1 cellular context compared by ENCODE assay signal in the genomic region with DNA sequence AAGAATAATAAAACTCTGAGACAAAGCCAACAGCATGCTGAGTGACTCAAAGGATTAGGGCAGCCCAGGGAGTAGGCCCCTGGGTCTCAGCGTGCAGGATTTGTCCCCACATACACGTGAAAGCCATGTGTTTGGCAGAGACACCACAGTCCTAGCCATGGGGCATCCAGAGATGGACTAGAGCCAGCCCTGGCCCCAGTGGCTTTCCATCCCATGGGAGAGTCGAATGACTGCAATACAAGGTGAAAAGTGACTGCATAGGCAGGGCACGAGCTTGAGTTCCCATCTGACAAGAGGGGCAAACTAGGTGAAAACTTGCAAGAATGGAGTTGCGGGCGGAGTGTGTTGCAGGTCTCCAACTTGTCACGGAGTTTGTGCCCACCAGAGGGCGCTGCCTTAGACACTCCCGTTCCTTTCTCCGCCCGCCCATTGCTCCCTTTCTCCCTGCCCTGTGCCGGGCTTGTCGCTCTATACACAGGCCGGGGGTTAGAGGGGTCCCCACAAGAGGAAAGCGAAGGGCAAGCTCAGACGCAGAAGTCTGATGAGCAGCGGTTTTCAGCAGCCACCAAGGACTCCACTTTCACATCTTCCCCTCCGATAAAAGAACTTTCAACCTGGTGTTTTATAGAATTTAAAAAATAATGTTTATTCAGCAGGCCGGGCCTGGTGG.
A peak's percentile ranks its signal among the peaks of the same experiment; 100 is the strongest.
TF ChIP-seq lines count a peak whose summit lies in the region.

No MANE protein-coding gene starts in this region.

TF ChIP-seq in K562, 482 proteins besides CTCF, POLR2A, EP300 and RAD21 (continued from another document and continues in another):
- TF ChIP-seq DIDO1 (tag; IDR thresholded peaks at IDR 0.05; ENCODE audit: low read depth) (no peak), FOXP1 (CRISPR knock-in tag; IDR thresholded peaks at IDR 0.05) (peak; percentile 53; the same call in 1 of the 2 replicates), ZNF354B (CRISPR knock-in tag; IDR thresholded peaks at IDR 0.05) (no peak), ESRRA (IDR thresholded peaks at IDR 0.05; ENCODE audit: borderline replicate concordance, low read depth) (peak; percentile 21; the same call in 1 of the 2 replicates), KLF10 (CRISPR knock-in tag; IDR thresholded peaks at IDR 0.05) (no peak), EGR1 (conservative IDR thresholded peaks at IDR 0.05) (no peak), TARDBP (IDR thresholded peaks at IDR 0.05) (no peak), FOXJ3 (CRISPR knock-in tag; IDR thresholded peaks at IDR 0.05) (no peak), HIVEP1 (CRISPR knock-in tag; IDR thresholded peaks at IDR 0.05) (no peak), ZBTB2 (IDR thresholded peaks at IDR 0.05) (no peak), MEF2A (IDR thresholded peaks at IDR 0.05; ENCODE audit: control insufficient read depth, low read depth, low read length) (no peak), MBD1 (CRISPR knock-in tag; IDR thresholded peaks at IDR 0.05) (no peak), ZNF239 (CRISPR knock-in tag; IDR thresholded peaks at IDR 0.05) (no peak), STAT5A (IDR thresholded peaks at IDR 0.05; ENCODE audit: borderline replicate concordance, low read length) (no peak), MCM5 (IDR thresholded peaks at IDR 0.05; ENCODE audit: low read depth) (no peak), BCOR (IDR thresholded peaks at IDR 0.05) (no peak), GABPB1 (CRISPR knock-in tag; IDR thresholded peaks at IDR 0.05) (no peak), LARP7 (IDR thresholded peaks at IDR 0.05) (no peak), ZNF140 (CRISPR knock-in tag; IDR thresholded peaks at IDR 0.05) (no peak), NFE2 (IDR thresholded peaks at IDR 0.05; ENCODE audit: low read depth) (no peak), FOS (IDR thresholded peaks at IDR 0.05; ENCODE audit: extremely low read depth, insufficient read length) (no peak), CBFA2T2 (conservative IDR thresholded peaks at IDR 0.05) (0 out of 2 replicates have a peak, but pooled peaks have one; percentile 6), MTA2 (IDR thresholded peaks at IDR 0.05; ENCODE audit: low read depth) (0 out of 2 replicates have a peak, but pooled peaks have one; percentile 2), CTCFL (IDR thresholded peaks at IDR 0.05; ENCODE audit: borderline replicate concordance, insufficient read depth, low read depth, low read length, poor library complexity, severe bottlenecking) (no peak), TSHZ1 (CRISPR knock-in tag; IDR thresholded peaks at IDR 0.05) (no peak), YY1 (IDR thresholded peaks at IDR 0.05; ENCODE audit: borderline replicate concordance in 1 of 3, control insufficient read depth in 1 of 3, extremely low read depth in 1 of 3, insufficient read depth in 3 of 3, insufficient read length in 1 of 3, insufficient replicate concordance in 2 of 3, low read depth in 1 of 3, low read length in 2 of 3) (peak in 2 of 3 experiments; percentile 41 to 44), ZBED1 (IDR thresholded peaks at IDR 0.05) (no peak), HCFC1 (IDR thresholded peaks at IDR 0.05; ENCODE audit: low read depth, low read length) (0 out of 2 replicates have a peak, but pooled peaks have one; percentile 26), PTTG1 (tag; IDR thresholded peaks at IDR 0.05; ENCODE audit: low read depth) (no peak), SMC3 (conservative IDR thresholded peaks at IDR 0.05; ENCODE audit: insufficient read depth, low read depth, low read length) (peak; percentile 92), KLF1 (tag; IDR thresholded peaks at IDR 0.05) (no peak), ELF4 (CRISPR knock-in tag; IDR thresholded peaks at IDR 0.05) (no peak), HMG20B (CRISPR knock-in tag; IDR thresholded peaks at IDR 0.05) (no peak), CC2D1A (IDR thresholded peaks at IDR 0.05) (no peak)
- TF ChIP-seq, protein P1, sequence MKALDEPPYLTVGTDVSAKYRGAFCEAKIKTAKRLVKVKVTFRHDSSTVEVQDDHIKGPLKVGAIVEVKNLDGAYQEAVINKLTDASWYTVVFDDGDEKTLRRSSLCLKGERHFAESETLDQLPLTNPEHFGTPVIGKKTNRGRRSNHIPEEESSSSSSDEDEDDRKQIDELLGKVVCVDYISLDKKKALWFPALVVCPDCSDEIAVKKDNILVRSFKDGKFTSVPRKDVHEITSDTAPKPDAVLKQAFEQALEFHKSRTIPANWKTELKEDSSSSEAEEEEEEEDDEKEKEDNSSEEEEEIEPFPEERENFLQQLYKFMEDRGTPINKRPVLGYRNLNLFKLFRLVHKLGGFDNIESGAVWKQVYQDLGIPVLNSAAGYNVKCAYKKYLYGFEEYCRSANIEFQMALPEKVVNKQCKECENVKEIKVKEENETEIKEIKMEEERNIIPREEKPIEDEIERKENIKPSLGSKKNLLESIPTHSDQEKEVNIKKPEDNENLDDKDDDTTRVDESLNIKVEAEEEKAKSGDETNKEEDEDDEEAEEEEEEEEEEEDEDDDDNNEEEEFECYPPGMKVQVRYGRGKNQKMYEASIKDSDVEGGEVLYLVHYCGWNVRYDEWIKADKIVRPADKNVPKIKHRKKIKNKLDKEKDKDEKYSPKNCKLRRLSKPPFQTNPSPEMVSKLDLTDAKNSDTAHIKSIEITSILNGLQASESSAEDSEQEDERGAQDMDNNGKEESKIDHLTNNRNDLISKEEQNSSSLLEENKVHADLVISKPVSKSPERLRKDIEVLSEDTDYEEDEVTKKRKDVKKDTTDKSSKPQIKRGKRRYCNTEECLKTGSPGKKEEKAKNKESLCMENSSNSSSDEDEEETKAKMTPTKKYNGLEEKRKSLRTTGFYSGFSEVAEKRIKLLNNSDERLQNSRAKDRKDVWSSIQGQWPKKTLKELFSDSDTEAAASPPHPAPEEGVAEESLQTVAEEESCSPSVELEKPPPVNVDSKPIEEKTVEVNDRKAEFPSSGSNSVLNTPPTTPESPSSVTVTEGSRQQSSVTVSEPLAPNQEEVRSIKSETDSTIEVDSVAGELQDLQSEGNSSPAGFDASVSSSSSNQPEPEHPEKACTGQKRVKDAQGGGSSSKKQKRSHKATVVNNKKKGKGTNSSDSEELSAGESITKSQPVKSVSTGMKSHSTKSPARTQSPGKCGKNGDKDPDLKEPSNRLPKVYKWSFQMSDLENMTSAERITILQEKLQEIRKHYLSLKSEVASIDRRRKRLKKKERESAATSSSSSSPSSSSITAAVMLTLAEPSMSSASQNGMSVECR (CRISPR knock-in tag; IDR thresholded peaks at IDR 0.05), result no peak
- TF ChIP-seq, protein P2, sequence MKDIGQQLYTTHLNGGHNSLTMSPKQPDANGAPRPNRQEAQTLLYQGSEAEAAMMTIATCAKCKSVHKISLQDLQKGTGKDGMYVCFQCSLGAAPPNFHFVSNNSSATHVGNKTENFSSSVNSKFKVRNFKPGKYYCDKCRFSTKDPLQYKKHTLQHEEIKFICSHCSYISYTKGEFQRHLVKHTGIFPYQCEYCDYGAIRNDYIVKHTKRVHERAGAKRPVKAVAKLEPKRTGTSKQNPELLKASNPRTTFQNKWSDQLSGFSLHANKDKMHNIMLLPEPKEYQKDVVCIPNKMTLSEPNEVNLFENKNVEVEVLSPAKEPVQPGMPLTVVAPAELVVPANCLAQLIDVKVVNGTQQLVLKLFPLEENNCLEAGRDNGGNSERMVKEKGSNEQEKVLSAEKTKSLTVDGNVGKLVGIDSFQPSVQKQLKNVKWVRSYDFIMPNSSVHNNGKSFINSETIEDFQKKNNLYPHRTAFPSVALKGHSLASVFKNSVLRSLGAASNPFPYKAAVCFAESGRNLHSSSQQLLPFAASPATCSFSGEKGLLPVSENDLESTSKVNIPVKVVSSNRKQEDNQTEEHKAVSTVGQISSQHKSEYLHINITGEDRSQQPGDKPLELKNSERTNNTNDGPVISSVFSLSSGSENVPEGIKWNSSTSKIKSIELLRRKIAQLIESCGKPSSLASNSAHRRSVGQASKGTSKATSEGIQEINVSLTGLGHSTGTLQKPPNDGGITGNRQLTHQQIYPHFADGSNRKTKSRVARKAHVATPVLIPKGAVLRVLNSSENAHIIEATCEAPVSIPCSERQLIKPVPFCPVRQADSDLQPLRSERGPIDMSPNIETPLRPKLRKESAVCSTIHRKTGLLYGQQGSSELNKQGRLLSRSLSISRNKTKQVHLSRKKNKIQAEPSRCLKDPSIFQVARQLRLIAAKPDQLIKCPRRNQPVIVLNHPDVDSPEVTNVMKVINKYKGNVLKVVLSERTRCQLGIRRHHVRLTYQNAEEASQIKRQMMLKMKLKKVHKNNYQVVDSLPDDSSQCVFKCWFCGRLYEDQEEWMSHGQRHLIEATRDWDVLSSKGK (CRISPR knock-in tag; IDR thresholded peaks at IDR 0.05), result no peak
- TF ChIP-seq, protein P3, sequence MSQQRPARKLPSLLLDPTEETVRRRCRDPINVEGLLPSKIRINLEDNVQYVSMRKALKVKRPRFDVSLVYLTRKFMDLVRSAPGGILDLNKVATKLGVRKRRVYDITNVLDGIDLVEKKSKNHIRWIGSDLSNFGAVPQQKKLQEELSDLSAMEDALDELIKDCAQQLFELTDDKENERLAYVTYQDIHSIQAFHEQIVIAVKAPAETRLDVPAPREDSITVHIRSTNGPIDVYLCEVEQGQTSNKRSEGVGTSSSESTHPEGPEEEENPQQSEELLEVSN (IDR thresholded peaks at IDR 0.05; ENCODE audit: borderline replicate concordance in 1 of 2, extremely low read depth in 1 of 2, insufficient read depth in 1 of 2, insufficient read length in 1 of 2, low read depth in 1 of 2, low read length in 1 of 2, poor library complexity in 1 of 2, severe bottlenecking in 1 of 2), result peak in 1 of 2 experiments; percentile 11
- TF ChIP-seq, protein P4, sequence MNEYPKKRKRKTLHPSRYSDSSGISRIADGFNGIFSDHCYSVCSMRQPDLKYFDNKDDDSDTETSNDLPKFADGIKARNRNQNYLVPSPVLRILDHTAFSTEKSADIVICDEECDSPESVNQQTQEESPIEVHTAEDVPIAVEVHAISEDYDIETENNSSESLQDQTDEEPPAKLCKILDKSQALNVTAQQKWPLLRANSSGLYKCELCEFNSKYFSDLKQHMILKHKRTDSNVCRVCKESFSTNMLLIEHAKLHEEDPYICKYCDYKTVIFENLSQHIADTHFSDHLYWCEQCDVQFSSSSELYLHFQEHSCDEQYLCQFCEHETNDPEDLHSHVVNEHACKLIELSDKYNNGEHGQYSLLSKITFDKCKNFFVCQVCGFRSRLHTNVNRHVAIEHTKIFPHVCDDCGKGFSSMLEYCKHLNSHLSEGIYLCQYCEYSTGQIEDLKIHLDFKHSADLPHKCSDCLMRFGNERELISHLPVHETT (CRISPR knock-in tag; conservative IDR thresholded peaks at IDR 0.05 in 1 of 2, IDR thresholded peaks at IDR 0.05 in 1 of 2), result no peak
